In genomic region chr9:126953089-126953809, GRCh38 we compare ENCODE assay signal across 22 cellular contexts. TPM values are rescaled to one million over a fixed set of nuclear protein-coding genes. Genes with fewer than 3 reads are reported as not detected.
DNase-seq lines count a peak whose midpoint lies in the region; TF ChIP-seq lines count a peak whose summit lies in the region.
"Had no signal": no experiment of that assay in that cellular context is flagged by ENCODE, and none has a peak within 500 bp of the region (broad histone marks: within the 10 kb centered on the region; RNA-seq: fewer than 3 reads in every experiment).

No MANE protein-coding gene starts in this region.

- TF ChIP-seq EP300 in transverse colon (IDR thresholded peaks at IDR 0.05; ENCODE audit: low read depth): no peak

- DNase-seq in EH (ENCODE audit: low read depth): peak; percentile 63
- DNase-seq in astrocyte of the spinal cord (ENCODE audit: low read depth, low spot score): peak; percentile 47
- DNase-seq in islet precursor cell: peak; percentile 11
- no peak for DNase-seq in effector CD8-positive, alpha-beta T cell (lab: John Stamatoyannopoulos, UW)
- DNase-seq in transverse colon: no peak
- no peak for DNase-seq in activated CD4-positive, CD25-positive, alpha-beta regulatory T cell (lab: John Stamatoyannopoulos, UW)
- DNase-seq: activated CD4-positive, CD25-positive, alpha-beta regulatory T cell treated with anti-CD3 and anti-CD28 coated beads, Interleukin-2, amount 50 U/mL, for 72 hours; activated effector memory CD4-positive, alpha-beta T cell treated with Interleukin-2 at 50 U/mL for 16 hours; central memory CD4-positive, alpha-beta T cell; effector CD4-positive, alpha-beta T cell; esophagus squamous epithelium; heart left ventricle; naive B cell; NCI-H1417 treated with DMSO at 0.1 percent for 48 hours; NCI-H526; spleen; T1000 had no signal

- in situ Hi-C loops in astrocyte of the spinal cord (cut with HindIII; ENCODE audit: low sequenced_read_pairs) (no loop called here), transverse colon (cut with MboI; ENCODE audit: low pct_ligation_motif_present in 1 of 4, low pct_unique_long_range_greater_than_20kb in 1 of 4, low sequenced_read_pairs in 3 of 4) (no loop called here)

- TF ChIP-seq POLR2A in transverse colon (IDR thresholded peaks at IDR 0.05): no peak

- H3K9ac ChIP-seq in stomach smooth muscle (ENCODE audit: low read length in 2 of 2): no peak overlapping the region
- H3K9ac ChIP-seq: BLaER1, parathyroid adenoma had no signal

- 73 to 83% methylated on average over 6 to 8 of the region's 8 CpGs for WGBS in transverse colon (ENCODE audit: low coverage in 1 of 2), 2 donors

- H3K27me3 ChIP-seq in stomach smooth muscle (ENCODE audit: control insufficient read depth in 1 of 2, insufficient read depth in 2 of 2, low read length in 2 of 2): no peaks in the 10 kb centered on the region
- no peaks in the 10 kb centered on the region for H3K27me3 ChIP-seq in transverse colon
- H3K27me3 ChIP-seq: BLaER1, esophagus squamous epithelium, heart left ventricle, spleen had no signal

- peaks cover 20% of the 10 kb centered on the region for H3K4me1 ChIP-seq in stomach smooth muscle (ENCODE audit: control insufficient read depth, insufficient read depth, low read length)
- H3K4me1 ChIP-seq in transverse colon: peaks cover 0 to 5% (median 2%) of the 10 kb centered on the region in 4 donors
- H3K4me1 ChIP-seq: BLaER1, parathyroid adenoma had no signal

- no peak overlapping the region for H3K4me3 ChIP-seq in astrocyte of the spinal cord (ENCODE audit: low read depth, low read length)
- H3K4me3 ChIP-seq in stomach smooth muscle (ENCODE audit: low read length in 2 of 2): no peak overlapping the region
- no peak overlapping the region for H3K4me3 ChIP-seq in transverse colon
- H3K4me3 ChIP-seq: BLaER1, esophagus squamous epithelium, heart left ventricle, lung, spleen had no signal

- H3K36me3 ChIP-seq in stomach smooth muscle (ENCODE audit: control insufficient read depth in 2 of 2, insufficient read depth in 2 of 2, low read length in 2 of 2): no peaks in the 10 kb centered on the region
- H3K36me3 ChIP-seq in transverse colon: no peaks in the 10 kb centered on the region
- H3K36me3 ChIP-seq: BLaER1, esophagus squamous epithelium, heart left ventricle, spleen had no signal

- no peaks in the 10 kb centered on the region for H3K9me3 ChIP-seq in stomach smooth muscle (ENCODE audit: control insufficient read depth in 2 of 2, low read length in 2 of 2)
- no peaks in the 10 kb centered on the region for H3K9me3 ChIP-seq in transverse colon
- H3K9me3 ChIP-seq: BLaER1, esophagus squamous epithelium, heart left ventricle, spleen had no signal

- H3K27ac ChIP-seq in stomach smooth muscle (ENCODE audit: low read length) (peak overlapping the region; percentile 41), transverse colon (peak overlapping the region in 2 of 4 donors; percentile 9 to 70)
- H3K27ac ChIP-seq: BLaER1, esophagus squamous epithelium, parathyroid adenoma, RWPE1, spleen had no signal

- no peak for TF ChIP-seq CTCF in astrocyte of the spinal cord (IDR thresholded peaks at IDR 0.05; ENCODE audit: low read depth, low read length)
- TF ChIP-seq CTCF in transverse colon (IDR thresholded peaks at IDR 0.05): no peak

- intact Hi-C loops in transverse colon (cut with DNase I; ENCODE audit: low total_unique reads): no loop called here

RNA-seq across cellular contexts. Expression of gene RALGPS1, which starts 38.7 kb away (rescaled TPM):
- total RNA-seq in transverse colon: 100 to 1,000 TPM in 2 of 4 donors, 10 to 100 TPM in 2; 46.0 to 119 (median 87.6) TPM

Comparison
In these comparisons a context has a peak if more than half of its experiments do, and no peak if none do; other contexts are left out.
1. DNase-seq: peak in EH (single experiment), astrocyte of the spinal cord (single experiment) and islet precursor cell (single experiment); none in effector CD8-positive, alpha-beta T cell (single experiment), transverse colon (single experiment) and activated CD4-positive, CD25-positive, alpha-beta regulatory T cell (0 of 4).